1 cellular context compared by ENCODE assay signal in genomic region chr4:153488006-153488718, GRCh38.
A peak's percentile ranks its signal among the peaks of the same experiment; 100 is the strongest.
TF ChIP-seq lines count a peak whose summit lies in the region.

No MANE protein-coding gene starts in this region.

TF ChIP-seq in GM12878, 131 proteins besides CTCF, POLR2A, EP300 and RAD21 (continued from another document):
- TF ChIP-seq ZBTB4 (CRISPR knock-in tag; IDR thresholded peaks at IDR 0.05), result no peak
- TF ChIP-seq NBN (IDR thresholded peaks at IDR 0.05), result peak; percentile 99
- TF ChIP-seq BHLHE40 (IDR thresholded peaks at IDR 0.05; ENCODE audit: borderline replicate concordance in 1 of 2, low read depth in 2 of 2, low read length in 1 of 2), result peak; percentile 83 to 88
- TF ChIP-seq SKIL (IDR thresholded peaks at IDR 0.05; ENCODE audit: low read depth, poor library complexity, severe bottlenecking), result peak; percentile 75
- TF ChIP-seq EZH2 (IDR thresholded peaks at IDR 0.05; ENCODE audit: borderline replicate concordance, control insufficient read depth, low read depth, low read length), result no peak
